Comparison of ENCODE assay signal across 12 cellular contexts in the genomic region with DNA sequence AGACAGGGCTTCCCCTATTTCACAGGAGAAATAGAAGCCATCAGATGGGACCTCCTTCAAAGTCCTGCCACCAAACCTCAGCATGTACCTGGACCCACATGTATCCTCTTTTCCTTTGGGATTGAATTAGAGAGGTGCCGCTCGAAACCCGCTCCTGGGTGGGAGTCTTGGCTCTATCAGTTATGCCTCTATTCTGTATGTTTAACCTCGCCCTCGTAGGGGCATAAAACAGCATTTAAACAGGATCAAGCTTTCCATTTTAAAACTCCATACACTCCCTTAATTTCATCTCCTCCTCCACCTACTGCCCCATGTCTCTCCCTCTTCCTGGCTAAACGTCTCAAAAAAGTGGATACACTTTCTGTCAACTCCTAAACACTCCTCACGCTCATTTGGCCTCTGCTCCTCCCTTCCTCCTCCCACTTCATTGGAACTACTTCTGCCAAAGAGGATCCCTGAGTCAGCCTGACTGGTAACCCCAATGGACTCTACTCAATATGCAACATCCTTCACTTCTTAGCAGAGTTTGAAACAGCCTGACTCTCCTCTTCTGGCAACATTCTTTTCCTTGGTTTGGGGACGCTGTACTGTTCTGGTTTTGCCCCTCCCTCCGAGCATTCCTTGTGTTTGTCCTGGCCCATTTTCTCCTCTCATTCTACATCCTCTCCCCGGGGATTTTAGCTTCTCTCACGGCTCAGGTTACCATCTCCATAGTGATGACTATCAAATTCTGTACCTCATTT. TPM values are rescaled to one million over a fixed set of nuclear protein-coding genes. Genes with fewer than 3 reads are reported as not detected.
DNase-seq lines count a peak whose midpoint lies in the region; ATAC-seq lines count a peak whose summit lies in the region.
"Had no signal": no experiment of that assay in that cellular context is flagged by ENCODE, and none has a peak within 500 bp of the region (broad histone marks: within the 10 kb centered on the region; RNA-seq: fewer than 3 reads in every experiment).

No MANE protein-coding gene starts in this region.

- H3K36me3 Mint-ChIP-seq in activated naive CD4-positive, alpha-beta T cell treated with anti-CD3 and anti-CD28 coated beads, Interleukin-2, amount 50 U/mL, for 24 hours: peaks cover 23% of the 10 kb centered on the region

- H3K4me3 Mint-ChIP-seq in activated naive CD4-positive, alpha-beta T cell treated with anti-CD3 and anti-CD28 coated beads, Interleukin-2, amount 50 U/mL, for 24 hours: no peak overlapping the region

- no peaks in the 10 kb centered on the region for H3K9me3 Mint-ChIP-seq in activated naive CD4-positive, alpha-beta T cell treated with anti-CD3 and anti-CD28 coated beads, Interleukin-2, amount 50 U/mL, for 24 hours

- intact Hi-C loops in left ventricle myocardium superior (cut with micrococcal nuclease): no loop called here

- peak overlapping the region; percentile 44 for H3K9ac ChIP-seq in adipocyte (ENCODE audit: low read length)

- ATAC-seq in left ventricle myocardium superior: peak; percentile 40

- no peaks in the 10 kb centered on the region for H3K27me3 Mint-ChIP-seq in activated naive CD4-positive, alpha-beta T cell treated with anti-CD3 and anti-CD28 coated beads, Interleukin-2, amount 50 U/mL, for 24 hours

- no peaks in the 10 kb centered on the region for H3K27me3 ChIP-seq in adipocyte (replicated peaks; ENCODE audit: control insufficient read depth, insufficient read depth, low read length)
- H3K27me3 ChIP-seq: BE2C had no signal

- peak overlapping the region; percentile 27 for H3K4me3 ChIP-seq in adipocyte (ENCODE audit: low read length)
- H3K4me3 ChIP-seq: SJSA1 had no signal

- no peaks in the 10 kb centered on the region for H3K9me3 ChIP-seq in adipocyte (ENCODE audit: control insufficient read depth, low read length)
- H3K9me3 ChIP-seq: BE2C, SJSA1 had no signal

- no peak for DNase-seq in activated naive CD4-positive, alpha-beta T cell (lab: John Stamatoyannopoulos, UW)
- DNase-seq in adipocyte (ENCODE audit: low read depth) (peak; percentile 85), left ventricle myocardium superior (no peak), stromal cell of bone marrow (ENCODE audit: low read depth) (peak; percentile 98), retina (no peak), OCI-M1 (lab: John Stamatoyannopoulos, UW) (no peak)
- DNase-seq in stimulated activated CD4-positive, alpha-beta T cell treated with anti-CD3 and anti-CD28 coated beads, Interleukin-2, amount 100 ng/mL, for 48 hours: no peak
- DNase-seq: activated naive CD4-positive, alpha-beta T cell treated with anti-CD3 and anti-CD28 coated beads, Interleukin-2, amount 50 U/mL, for 16 hours; BE2C; stimulated activated naive CD4-positive, alpha-beta T cell treated with Interleukin-2 at 50 U/mL for 16 hours had no signal

- H3K4me1 Mint-ChIP-seq in activated naive CD4-positive, alpha-beta T cell treated with anti-CD3 and anti-CD28 coated beads, Interleukin-2, amount 50 U/mL, for 24 hours: no peaks in the 10 kb centered on the region

- H3K27ac Mint-ChIP-seq in activated naive CD4-positive, alpha-beta T cell treated with anti-CD3 and anti-CD28 coated beads, Interleukin-2, amount 50 U/mL, for 24 hours: peak overlapping the region; percentile 46

- H3K36me3 ChIP-seq in adipocyte (ENCODE audit: control insufficient read depth, insufficient read depth, low read length, severe bottlenecking): peaks cover 26% of the 10 kb centered on the region

- H3K4me1 ChIP-seq in adipocyte (ENCODE audit: control insufficient read depth, insufficient read depth, low read length): peaks cover 19% of the 10 kb centered on the region
- H3K4me1 ChIP-seq: BE2C had no signal

RNA-seq across cellular contexts. Expression of a gene that starts 23.0 kb away (rescaled TPM):
- total RNA-seq in left ventricle myocardium superior: 3.6 TPM
- total RNA-seq: SJSA1 had no signal

Comparison
In these comparisons a context has a peak if more than half of its experiments do, and no peak if none do; other contexts are left out.
1. DNase-seq: peak in adipocyte (single experiment) and stromal cell of bone marrow (single experiment); none in activated naive CD4-positive, alpha-beta T cell (0 of 4), left ventricle myocardium superior (single experiment), retina (single experiment), OCI-M1 (single experiment) and stimulated activated CD4-positive, alpha-beta T cell treated with anti-CD3 and anti-CD28 coated beads, Interleukin-2, amount 100 ng/mL, for 48 hours (0 of 2).